ENCODE assay signal across 8 cellular contexts in genomic region chr7:135211179-135211945, GRCh38. TPM values are rescaled to one million over a fixed set of nuclear protein-coding genes. Genes with fewer than 3 reads are reported as not detected.
A peak's percentile ranks its signal among the peaks of the same experiment; 100 is the strongest.
DNase-seq lines count a peak whose midpoint lies in the region; ATAC-seq and TF ChIP-seq lines count a peak whose summit lies in the region.

TSS of gene WDR91 (minus strand) at chr7:135211526. CDS start at chr7:135211502, 24 bp downstream.

- no peak for TF ChIP-seq CTCF in Calu3 (IDR thresholded peaks at IDR 0.05; ENCODE audit: unreplicated experiment)

- peak within 1 kb of the TSS; percentile 71 for H3K9ac ChIP-seq in HUES48 (ENCODE audit: low read depth, low read length)

- DNase-seq in Calu3 (peak; percentile 92), NOMO-1 treated with dmso at 0.1 percent for 144 hours (lab: John Stamatoyannopoulos, UW; ENCODE audit: unreplicated experiment) (peak; percentile 79), mesenteric fat pad (ENCODE audit: low spot score) (peak; percentile 99)
- DNase-seq in activated CD8-positive, alpha-beta memory T cell treated with anti-CD3 and anti-CD28 coated beads for 48 hours (ENCODE audit: low read depth in 2 of 3, low spot score in 2 of 3) = peak; percentile 82 to 95 (median 94)
- peak; percentile 86 to 89 (median 88) for DNase-seq in effector memory CD8-positive, alpha-beta T cell
- peak; percentile 95 for DNase-seq in stimulated activated CD8-positive, alpha-beta memory T cell treated with anti-CD3 and anti-CD28 coated beads, Interleukin-15, amount 100 ng/mL, for 24 hours (ENCODE audit: low read depth)

- no TSS peak for BruUV-seq in Calu3 (replicated peaks; lab: Mats Ljungman, UMichigan)

- H3K27me3 ChIP-seq in HUES48 (ENCODE audit: control insufficient read depth, insufficient read depth, low read length) = peaks cover 9% of the 10 kb centered on the region

- no peaks in the 10 kb centered on the region for H3K9me3 ChIP-seq in HUES48 (ENCODE audit: control insufficient read depth, insufficient read depth, low read length)

- H3K27ac ChIP-seq in HUES48 (ENCODE audit: low read depth, low read length) = peak within 1 kb of the TSS; percentile 70

- CTCF ChIA-PET in Calu3 (lab: Charles Lee) = interaction anchor here (1.0 to 1.3 kb wide), 2 partner anchors 13 to 63 kb away, joined by 3 to 4 read pairs; no protein-coding TSS in a partner anchor

- H3K4me1 Mint-ChIP-seq in Calu3 (ENCODE audit: low read depth, unreplicated experiment) = peaks cover 37% of the 10 kb centered on the region
- peaks cover 19 to 25% of the 10 kb centered on the region in 2 donors for H3K4me1 Mint-ChIP-seq in effector memory CD8-positive, alpha-beta T cell (ENCODE audit: low read depth in 2 of 2)

- peak; percentile 77 for ATAC-seq in GM21423 (IDR thresholded peaks at IDR 0.05; ENCODE audit: unreplicated experiment)
- ATAC-seq in effector memory CD8-positive, alpha-beta T cell (replicated peaks) = peak; percentile 86

- H3K4me3 ChIP-seq in HUES48 (ENCODE audit: low read depth, low read length) = peak within 1 kb of the TSS; percentile 87

- intact Hi-C loops in Calu3 (cut with micrococcal nuclease; ENCODE audit: unreplicated experiment) = no loop called here

- H3K36me3 ChIP-seq in HUES48 (ENCODE audit: control insufficient read depth, insufficient read depth, low read length) = peaks cover 4% of the 10 kb centered on the region; the same call in 1 of the 2 replicates

- peaks cover 16% of the 10 kb centered on the region for H3K36me3 Mint-ChIP-seq in Calu3 (ENCODE audit: insufficient read depth, unreplicated experiment)
- peaks cover 8% of the 10 kb centered on the region for H3K36me3 Mint-ChIP-seq in effector memory CD8-positive, alpha-beta T cell (ENCODE audit: insufficient read depth)

- H3K4me1 ChIP-seq in HUES48 (ENCODE audit: control insufficient read depth, insufficient read depth, low read length) = peaks cover 4% of the 10 kb centered on the region; the same call in 1 of the 2 replicates

- peak within 1 kb of the TSS; percentile 92 for H3K4me3 Mint-ChIP-seq in Calu3 (ENCODE audit: low read depth, unreplicated experiment)
- peak within 1 kb of the TSS; percentile 89 to 94 for H3K4me3 Mint-ChIP-seq in effector memory CD8-positive, alpha-beta T cell

- H3K9me3 Mint-ChIP-seq in Calu3 (ENCODE audit: low read depth, unreplicated experiment) = no peaks in the 10 kb centered on the region
- H3K9me3 Mint-ChIP-seq in effector memory CD8-positive, alpha-beta T cell = no peaks in the 10 kb centered on the region

- peak within 1 kb of the TSS; percentile 66 for H3K27ac Mint-ChIP-seq in Calu3 (ENCODE audit: unreplicated experiment)
- H3K27ac Mint-ChIP-seq in effector memory CD8-positive, alpha-beta T cell = peak within 1 kb of the TSS; percentile 93 to 96

- no peaks in the 10 kb centered on the region for H3K27me3 Mint-ChIP-seq in Calu3 (ENCODE audit: unreplicated experiment)
- no peaks in the 10 kb centered on the region for H3K27me3 Mint-ChIP-seq in effector memory CD8-positive, alpha-beta T cell

RNA-seq across cellular contexts. Expression of gene WDR91, which starts in this region (rescaled TPM):
- total RNA-seq in Calu3 (2022) = 21.2 and 24.3 TPM in 2 replicates
- total RNA-seq in mesenteric fat pad = 15.0 TPM

Comparison
In these comparisons a context has a peak if more than half of its experiments do, and no peak if none do; other contexts are left out.
1. Peak in every context shown above with its lines: DNase-seq, ATAC-seq, H3K4me3 ChIP-seq and H3K27ac ChIP-seq.